17 cellular contexts compared by ENCODE assay signal in genomic region chr5:54018438-54018837, GRCh38.
"Had no signal": no experiment of that assay in that cellular context is flagged by ENCODE, and none has a peak within 500 bp of the region (broad histone marks: within the 10 kb centered on the region; RNA-seq: fewer than 3 reads in every experiment).

No MANE protein-coding gene starts in this region.

- H3K27me3 ChIP-seq: ascending aorta, esophagus muscularis mucosa, foreskin keratinocyte, heart right ventricle, suprapubic skin, upper lobe of left lung had no signal

- H3K27ac Mint-ChIP-seq: activated CD4-positive, alpha-beta memory T cell treated with anti-CD3 and anti-CD28 coated beads, Interleukin-2, amount 10 ng/mL, durations not matched to agents 7 days and 5 days; activated T-helper 1 cell treated with anti-CD3 and anti-CD28 coated beads, Interleukin-12 subunit alpha, Interleukin-12 subunit beta, Interleukin-2, Interleukin-4 antibody, amounts not matched to agents 30 ng/mL and 10 ng/mL and 1 ng/mL, durations not matched to agents 14 hours and 24 hours and 36 hours; naive thymus-derived CD8-positive, alpha-beta T cell had no signal

- DNase-seq: activated CD4-positive, alpha-beta memory T cell treated with anti-CD3 and anti-CD28 coated beads, Interleukin-2, amount 10 ng/mL, durations not matched to agents 7 days and 5 days; activated CD8-positive, alpha-beta memory T cell treated with anti-CD3 and anti-CD28 coated beads, Interleukin-2, amount 50 U/mL, for 48 hours; activated naive CD4-positive, alpha-beta T cell; foreskin keratinocyte; heart right ventricle; mucosa of descending colon; naive thymus-derived CD8-positive, alpha-beta T cell; psoas muscle; stimulated activated CD4-positive, alpha-beta T cell treated with anti-CD3 and anti-CD28 coated beads, Interleukin-2, amount 100 ng/mL, for 24 hours; stimulated activated naive CD4-positive, alpha-beta T cell treated with Interleukin-2 at 50 U/mL for 16 hours; T-helper 9 cell; upper lobe of left lung had no signal

- H3K4me3 ChIP-seq: ascending aorta, esophagus muscularis mucosa, heart right ventricle, mucosa of descending colon, psoas muscle, suprapubic skin, upper lobe of left lung had no signal

- H3K4me3 Mint-ChIP-seq: activated CD4-positive, alpha-beta memory T cell treated with anti-CD3 and anti-CD28 coated beads, Interleukin-2, amount 10 ng/mL, durations not matched to agents 7 days and 5 days; activated T-helper 1 cell treated with anti-CD3 and anti-CD28 coated beads, Interleukin-12 subunit alpha, Interleukin-12 subunit beta, Interleukin-2, Interleukin-4 antibody, amounts not matched to agents 30 ng/mL and 10 ng/mL and 1 ng/mL, durations not matched to agents 14 hours and 24 hours and 36 hours; naive thymus-derived CD8-positive, alpha-beta T cell had no signal

- H3K9me3 ChIP-seq: suprapubic skin had no signal

- ATAC-seq: foreskin keratinocyte; heart right ventricle; mucosa of descending colon; naive thymus-derived CD8-positive, alpha-beta T cell; psoas muscle; sciatic nerve had no signal

- H3K27me3 Mint-ChIP-seq: activated CD4-positive, alpha-beta memory T cell treated with anti-CD3 and anti-CD28 coated beads, Interleukin-2, amount 10 ng/mL, durations not matched to agents 7 days and 5 days; naive thymus-derived CD8-positive, alpha-beta T cell had no signal

- H3K4me1 ChIP-seq: ascending aorta, psoas muscle, suprapubic skin, upper lobe of left lung had no signal

- H3K36me3 ChIP-seq: ascending aorta, esophagus muscularis mucosa, suprapubic skin, upper lobe of left lung had no signal
